12 cellular contexts compared by ENCODE assay signal in the genomic region with DNA sequence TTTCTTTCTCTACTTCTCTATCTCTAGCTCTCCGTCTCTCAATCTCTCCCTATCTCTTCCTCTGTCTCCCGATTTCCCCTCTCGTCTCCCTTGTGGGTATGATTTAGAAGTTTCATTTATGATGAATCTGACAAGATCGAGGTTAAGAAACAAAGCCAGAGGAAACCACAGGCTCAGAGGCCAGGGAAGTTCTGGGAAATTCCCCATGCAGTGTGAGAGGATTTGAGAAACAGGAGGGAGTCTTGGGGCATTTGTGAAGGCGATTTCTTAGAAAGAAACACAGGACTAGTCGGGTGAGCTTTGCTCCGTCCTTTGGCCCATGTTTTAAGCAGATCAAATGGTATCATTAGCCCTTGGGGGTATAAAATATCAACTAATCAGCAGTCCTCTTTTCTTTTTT. TPM values are rescaled to one million over a fixed set of nuclear protein-coding genes. Genes with fewer than 3 reads are reported as not detected.
DNase-seq lines count a peak whose midpoint lies in the region; ATAC-seq and TF ChIP-seq lines count a peak whose summit lies in the region.
"Had no signal": no experiment of that assay in that cellular context is flagged by ENCODE, and none has a peak within 500 bp of the region (broad histone marks: within the 10 kb centered on the region; RNA-seq: fewer than 3 reads in every experiment).

No MANE protein-coding gene starts in this region.

- H3K27me3 ChIP-seq in HCT116 (ENCODE audit: insufficient read depth, low read length) (no peaks in the 10 kb centered on the region), mammary epithelial cell (ENCODE audit: insufficient read depth, low read length) (no peaks in the 10 kb centered on the region), lower lobe of right lung (ENCODE audit: low read depth) (peaks cover 10% of the 10 kb centered on the region), upper lobe of right lung (no peaks in the 10 kb centered on the region)

- H3K4me3 ChIP-seq in HCT116 (replicated peaks in 1 of 2; ENCODE audit: low read depth in 1 of 2, low read length in 2 of 2) (no peak overlapping the region), mammary epithelial cell (replicated peaks in 1 of 3; ENCODE audit: insufficient read depth in 1 of 3, low read depth in 2 of 3, low read length in 3 of 3) (no peak overlapping the region), lower lobe of right lung (no peak overlapping the region), upper lobe of right lung (no peak overlapping the region)
- H3K4me3 ChIP-seq: dorsolateral prefrontal cortex had no signal

- H3K36me3 ChIP-seq in HCT116 (ENCODE audit: control insufficient read depth in 1 of 2, insufficient read depth in 2 of 2, low read length in 2 of 2) (no peaks in the 10 kb centered on the region), mammary epithelial cell (ENCODE audit: insufficient read depth, low read length) (no peaks in the 10 kb centered on the region), lower lobe of right lung (no peaks in the 10 kb centered on the region), upper lobe of right lung (no peaks in the 10 kb centered on the region)

- no peak for TF ChIP-seq RAD21 in HCT116 (IDR thresholded peaks at IDR 0.05; ENCODE audit: low read depth)

- no peak overlapping the region for H3K4me2 ChIP-seq in HCT116 (ENCODE audit: low read length)
- H3K4me2 ChIP-seq in mammary epithelial cell (ENCODE audit: insufficient read depth, low read depth, low read length) = peak overlapping the region; percentile 13

- ATAC-seq in activated CD8-positive, alpha-beta T cell treated with anti-CD3 and anti-CD28 coated beads for 36 hours = no peak
- ATAC-seq in activated CD8-positive, alpha-beta T cell treated with anti-CD3 and anti-CD28 coated beads, Interleukin-2, amount 10 ng/mL, durations not matched to agents 7 days and 5 days = no peak
- no peak for ATAC-seq in HCT116
- no peak for ATAC-seq in lower lobe of right lung
- no peak for ATAC-seq in upper lobe of right lung

- H3K9me3 ChIP-seq in HCT116 (ENCODE audit: control insufficient read depth in 1 of 2, insufficient read depth in 1 of 2, low read depth in 1 of 2, low read length in 2 of 2) (no peaks in the 10 kb centered on the region), mammary epithelial cell (replicated peaks; ENCODE audit: insufficient read depth, low read length) (no peaks in the 10 kb centered on the region), lower lobe of right lung (no peaks in the 10 kb centered on the region), upper lobe of right lung (no peaks in the 10 kb centered on the region)

- no peak overlapping the region for H3K27ac ChIP-seq in HCT116 (ENCODE audit: low read depth, low read length)
- H3K27ac ChIP-seq in mammary epithelial cell (ENCODE audit: insufficient read depth, low read depth, low read length) = no peak overlapping the region
- H3K27ac ChIP-seq in lower lobe of right lung = no peak overlapping the region
- no peak overlapping the region for H3K27ac ChIP-seq in upper lobe of right lung
- H3K27ac ChIP-seq: dorsolateral prefrontal cortex had no signal

- intact Hi-C loops in activated CD8-positive, alpha-beta T cell treated with anti-CD3 and anti-CD28 coated beads for 36 hours (cut with micrococcal nuclease) = no loop called here
- intact Hi-C loops in HCT116 (cut with micrococcal nuclease) (no loop called here), mammary epithelial cell (cut with micrococcal nuclease) (no loop called here), lower lobe of right lung (cut with DNase I) (no loop called here), upper lobe of right lung (cut with DNase I) (no loop called here)
- intact Hi-C loops in activated T-helper 1 cell treated with anti-CD3 and anti-CD28 coated beads, Interleukin-12 subunit alpha, Interleukin-12 subunit beta, Interleukin-2, Interleukin-4 antibody, amounts not matched to agents 30 ng/mL and 10 ng/mL and 1 ng/mL, durations not matched to agents 14 hours and 24 hours and 36 hours (cut with micrococcal nuclease) = loop anchor here (5.0 to 10.0 kb wide), 2 partner anchors 36 to 58 kb away; partner anchors contain the start of gene CD70

- DNase-seq in activated CD8-positive, alpha-beta T cell treated with anti-CD3 and anti-CD28 coated beads for 36 hours = peak; percentile 34
- no peak for DNase-seq in activated CD8-positive, alpha-beta T cell treated with anti-CD3 and anti-CD28 coated beads, Interleukin-2, amount 10 ng/mL, durations not matched to agents 7 days and 5 days
- no peak for DNase-seq in HCT116 (ENCODE audit: low read depth, low spot score)
- peak; percentile 84 for DNase-seq in mammary epithelial cell
- peak; percentile 37 for DNase-seq in stimulated activated CD8-positive, alpha-beta memory T cell treated with anti-CD3 and anti-CD28 coated beads, Interleukin-4, amount 100 ng/mL, for 48 hours
- no peak for DNase-seq in activated T-helper 1 cell treated with anti-CD3 and anti-CD28 coated beads, Interleukin-12 subunit alpha, Interleukin-12 subunit beta, Interleukin-2, Interleukin-4 antibody, amounts not matched to agents 30 ng/mL and 10 ng/mL and 1 ng/mL, durations not matched to agents 14 hours and 24 hours and 36 hours (ENCODE audit: low spot score)
- no peak for DNase-seq in lower lobe of right lung
- DNase-seq in upper lobe of right lung = no peak
- DNase-seq: activated T-cell treated with anti-CD3 and anti-CD28 coated beads, Interleukin-2, amount 50 U/mL, for 4 hours; anterior cingulate cortex; dorsolateral prefrontal cortex; SW 1271 had no signal

- in situ Hi-C loops in mammary epithelial cell (cut with MboI; ENCODE audit: low sequenced_read_pairs in 2 of 2) = no loop called here

- RAD21 ChIA-PET in HCT116 (lab: Charles Lee; ENCODE audit: low non-redundant PET in 1 of 2, low total read pairs in 2 of 2, uncharacterized antibody in 2 of 2, unreplicated experiment in 2 of 2) = no interaction called here

- H3K4me1 Mint-ChIP-seq in activated CD8-positive, alpha-beta T cell treated with anti-CD3 and anti-CD28 coated beads for 36 hours (ENCODE audit: low read depth) = peaks cover 14% of the 10 kb centered on the region
- H3K4me1 Mint-ChIP-seq in activated CD8-positive, alpha-beta T cell treated with anti-CD3 and anti-CD28 coated beads, Interleukin-2, amount 10 ng/mL, durations not matched to agents 7 days and 5 days (ENCODE audit: low read depth) = peaks cover 18% of the 10 kb centered on the region
- H3K4me1 Mint-ChIP-seq in activated T-helper 1 cell treated with anti-CD3 and anti-CD28 coated beads, Interleukin-12 subunit alpha, Interleukin-12 subunit beta, Interleukin-2, Interleukin-4 antibody, amounts not matched to agents 30 ng/mL and 10 ng/mL and 1 ng/mL, durations not matched to agents 14 hours and 24 hours and 36 hours (ENCODE audit: low read depth) = no peaks in the 10 kb centered on the region

- H3K36me3 Mint-ChIP-seq in activated CD8-positive, alpha-beta T cell treated with anti-CD3 and anti-CD28 coated beads for 36 hours (ENCODE audit: low read depth) = no peaks in the 10 kb centered on the region
- no peaks in the 10 kb centered on the region for H3K36me3 Mint-ChIP-seq in activated CD8-positive, alpha-beta T cell treated with anti-CD3 and anti-CD28 coated beads, Interleukin-2, amount 10 ng/mL, durations not matched to agents 7 days and 5 days (ENCODE audit: low read depth)
- no peaks in the 10 kb centered on the region for H3K36me3 Mint-ChIP-seq in activated T-helper 1 cell treated with anti-CD3 and anti-CD28 coated beads, Interleukin-12 subunit alpha, Interleukin-12 subunit beta, Interleukin-2, Interleukin-4 antibody, amounts not matched to agents 30 ng/mL and 10 ng/mL and 1 ng/mL, durations not matched to agents 14 hours and 24 hours and 36 hours (ENCODE audit: low read depth)

- TF ChIP-seq CTCF in activated CD8-positive, alpha-beta T cell treated with anti-CD3 and anti-CD28 coated beads for 36 hours (IDR thresholded peaks at IDR 0.05) = peak; percentile 12
- TF ChIP-seq CTCF in HCT116 (IDR thresholded peaks at IDR 0.05 in 2 of 3, conservative IDR thresholded peaks at IDR 0.05 in 1 of 3; ENCODE audit: borderline replicate concordance in 1 of 3, insufficient read depth in 1 of 3, low read depth in 2 of 3, low read length in 2 of 3) (no peak), mammary epithelial cell (conservative IDR thresholded peaks at IDR 0.05 in 1 of 2, IDR thresholded peaks at IDR 0.05 in 1 of 2; ENCODE audit: extremely low read depth in 1 of 2, insufficient read depth in 1 of 2, low read depth in 1 of 2, low read length in 2 of 2) (no peak), lower lobe of right lung (IDR thresholded peaks at IDR 0.05) (no peak), upper lobe of right lung (IDR thresholded peaks at IDR 0.05) (no peak)

- BruUV-seq in HCT116 (replicated peaks; lab: Mats Ljungman, UMichigan) (no TSS peak), mammary epithelial cell (replicated peaks; lab: Mats Ljungman, UMichigan) (no TSS peak)

- H2AFZ ChIP-seq in HCT116 (ENCODE audit: low read depth, low read length, poor library complexity, severe bottlenecking) (peak overlapping the region; percentile 54), mammary epithelial cell (ENCODE audit: low read depth, low read length) (peak overlapping the region; percentile 31)

- no peaks in the 10 kb centered on the region for H3K9me2 ChIP-seq in HCT116 (ENCODE audit: insufficient read depth)

- 21% methylated on average over 7 of the region's 7 CpGs for WGBS in mammary epithelial cell (ENCODE audit: low coverage, missing lambda C conversion rate)

- H3K27ac Mint-ChIP-seq in activated CD8-positive, alpha-beta T cell treated with anti-CD3 and anti-CD28 coated beads for 36 hours = no peak overlapping the region
- H3K27ac Mint-ChIP-seq in activated CD8-positive, alpha-beta T cell treated with anti-CD3 and anti-CD28 coated beads, Interleukin-2, amount 10 ng/mL, durations not matched to agents 7 days and 5 days = no peak overlapping the region
- H3K27ac Mint-ChIP-seq in activated T-helper 1 cell treated with anti-CD3 and anti-CD28 coated beads, Interleukin-12 subunit alpha, Interleukin-12 subunit beta, Interleukin-2, Interleukin-4 antibody, amounts not matched to agents 30 ng/mL and 10 ng/mL and 1 ng/mL, durations not matched to agents 14 hours and 24 hours and 36 hours = no peak overlapping the region

- dilution Hi-C loops in mammary epithelial cell (cut with HindIII; ENCODE audit: low sequenced_read_pairs) = no loop called here

- H4K20me1 ChIP-seq in HCT116 (ENCODE audit: insufficient read depth) = no peaks in the 10 kb centered on the region
- H4K20me1 ChIP-seq in mammary epithelial cell (ENCODE audit: insufficient read depth, low read length) = no peaks in the 10 kb centered on the region

- CTCF ChIA-PET in activated CD8-positive, alpha-beta T cell treated with anti-CD3 and anti-CD28 coated beads for 36 hours (lab: Charles Lee) = no interaction called here
- CTCF ChIA-PET in activated CD8-positive, alpha-beta T cell treated with anti-CD3 and anti-CD28 coated beads, Interleukin-2, amount 10 ng/mL, durations not matched to agents 7 days and 5 days (lab: Charles Lee) = interaction anchor here (0.6 kb wide), 1 partner anchor 51 kb away, joined by 3 read pairs; no protein-coding TSS in a partner anchor
- CTCF ChIA-PET in HCT116 (lab: Charles Lee) (no interaction called here), mammary epithelial cell (lab: Charles Lee; ENCODE audit: low non-redundant PET) (no interaction called here)

- no peak overlapping the region for H3K4me3 Mint-ChIP-seq in activated CD8-positive, alpha-beta T cell treated with anti-CD3 and anti-CD28 coated beads for 36 hours
- no peak overlapping the region for H3K4me3 Mint-ChIP-seq in activated CD8-positive, alpha-beta T cell treated with anti-CD3 and anti-CD28 coated beads, Interleukin-2, amount 10 ng/mL, durations not matched to agents 7 days and 5 days
- H3K4me3 Mint-ChIP-seq in activated T-helper 1 cell treated with anti-CD3 and anti-CD28 coated beads, Interleukin-12 subunit alpha, Interleukin-12 subunit beta, Interleukin-2, Interleukin-4 antibody, amounts not matched to agents 30 ng/mL and 10 ng/mL and 1 ng/mL, durations not matched to agents 14 hours and 24 hours and 36 hours = no peak overlapping the region
- H3K4me3 Mint-ChIP-seq: activated T-cell treated with anti-CD3 and anti-CD28 coated beads, Interleukin-2, amount 50 U/mL, for 4 hours had no signal

- POLR2A ChIA-PET in activated CD8-positive, alpha-beta T cell treated with anti-CD3 and anti-CD28 coated beads for 36 hours (lab: Charles Lee) = interaction anchor here (0.7 kb wide), 1 partner anchor 17 kb away, joined by 4 read pairs; no protein-coding TSS in a partner anchor
- POLR2A ChIA-PET in activated CD8-positive, alpha-beta T cell treated with anti-CD3 and anti-CD28 coated beads, Interleukin-2, amount 10 ng/mL, durations not matched to agents 7 days and 5 days (lab: Charles Lee) = no interaction called here
- POLR2A ChIA-PET in HCT116 (lab: Charles Lee) = no interaction called here

- no peaks in the 10 kb centered on the region for H3K79me2 ChIP-seq in HCT116 (ENCODE audit: insufficient read depth, low read length)
- H3K79me2 ChIP-seq in mammary epithelial cell (ENCODE audit: insufficient read depth, low read length) = no peaks in the 10 kb centered on the region

- peaks cover 4% of the 10 kb centered on the region for H3K27me3 Mint-ChIP-seq in activated CD8-positive, alpha-beta T cell treated with anti-CD3 and anti-CD28 coated beads for 36 hours
- H3K27me3 Mint-ChIP-seq in activated CD8-positive, alpha-beta T cell treated with anti-CD3 and anti-CD28 coated beads, Interleukin-2, amount 10 ng/mL, durations not matched to agents 7 days and 5 days (ENCODE audit: low read depth) = no peaks in the 10 kb centered on the region
- peaks cover 6% of the 10 kb centered on the region for H3K27me3 Mint-ChIP-seq in activated T-helper 1 cell treated with anti-CD3 and anti-CD28 coated beads, Interleukin-12 subunit alpha, Interleukin-12 subunit beta, Interleukin-2, Interleukin-4 antibody, amounts not matched to agents 30 ng/mL and 10 ng/mL and 1 ng/mL, durations not matched to agents 14 hours and 24 hours and 36 hours (ENCODE audit: insufficient read depth)

- TF ChIP-seq POLR2A in HCT116 (IDR thresholded peaks at IDR 0.05; ENCODE audit: borderline replicate concordance, extremely low read depth, insufficient read depth, insufficient read length) = no peak

- H3K9ac ChIP-seq in HCT116 (ENCODE audit: low read length) (no peak overlapping the region), mammary epithelial cell (ENCODE audit: insufficient read depth, low read length) (no peak overlapping the region)

- H3K9me3 Mint-ChIP-seq in activated CD8-positive, alpha-beta T cell treated with anti-CD3 and anti-CD28 coated beads for 36 hours = no peaks in the 10 kb centered on the region
- H3K9me3 Mint-ChIP-seq in activated CD8-positive, alpha-beta T cell treated with anti-CD3 and anti-CD28 coated beads, Interleukin-2, amount 10 ng/mL, durations not matched to agents 7 days and 5 days (ENCODE audit: insufficient read depth) = no peaks in the 10 kb centered on the region
- H3K9me3 Mint-ChIP-seq in activated T-helper 1 cell treated with anti-CD3 and anti-CD28 coated beads, Interleukin-12 subunit alpha, Interleukin-12 subunit beta, Interleukin-2, Interleukin-4 antibody, amounts not matched to agents 30 ng/mL and 10 ng/mL and 1 ng/mL, durations not matched to agents 14 hours and 24 hours and 36 hours = no peaks in the 10 kb centered on the region
- H3K9me3 Mint-ChIP-seq: activated T-cell treated with anti-CD3 and anti-CD28 coated beads, Interleukin-2, amount 50 U/mL, for 4 hours had no signal

- H3K4me1 ChIP-seq in HCT116 (ENCODE audit: control insufficient read depth in 1 of 2, insufficient read depth in 2 of 2, low read length in 2 of 2) (peaks cover 11 to 14% of the 10 kb centered on the region in 2 experiments), mammary epithelial cell (ENCODE audit: insufficient read depth, low read length) (peaks cover 4% of the 10 kb centered on the region), lower lobe of right lung (peaks cover 6% of the 10 kb centered on the region), upper lobe of right lung (no peaks in the 10 kb centered on the region)

RNA-seq across cellular contexts. Expression of gene TNFSF9, which starts 25.7 kb away (rescaled TPM):
- 1 to 10 TPM; 3.0 to 3.1 TPM for total RNA-seq in activated CD8-positive, alpha-beta T cell treated with anti-CD3 and anti-CD28 coated beads for 36 hours
- 1 to 10 TPM; 1.5 to 1.7 TPM for total RNA-seq in activated CD8-positive, alpha-beta T cell treated with anti-CD3 and anti-CD28 coated beads, Interleukin-2, amount 10 ng/mL, durations not matched to agents 7 days and 5 days
- total RNA-seq in HCT116 (2021; ENCODE audit: unreplicated experiment) (25.1 TPM), mammary epithelial cell (10 to 100 TPM in 1 of 2 donors, 1 to 10 TPM in 1; 9.5 to 15.2 TPM), lower lobe of right lung (4.1 TPM), upper lobe of right lung (7.4 TPM)
- 26.8 and 35.8 TPM in 2 replicates for polyA plus RNA-seq in HCT116 (2012)
- polyA plus RNA-seq in mammary epithelial cell = 20.5 TPM
- 23.8 TPM for polyA minus RNA-seq in mammary epithelial cell
- 8.0 and 9.7 TPM in 2 replicates for total RNA-seq in activated T-helper 1 cell treated with anti-CD3 and anti-CD28 coated beads, Interleukin-12 subunit alpha, Interleukin-12 subunit beta, Interleukin-2, Interleukin-4 antibody, amounts not matched to agents 30 ng/mL and 10 ng/mL and 1 ng/mL, durations not matched to agents 14 hours and 24 hours and 36 hours

RNA-seq across cellular contexts. Expression of gene CD70, which starts 34.5 kb away (rescaled TPM):
- 10 to 100 TPM; 24.6 to 26.2 TPM for total RNA-seq in activated CD8-positive, alpha-beta T cell treated with anti-CD3 and anti-CD28 coated beads for 36 hours
- 10 to 100 TPM; 16.9 to 17.3 TPM for total RNA-seq in activated CD8-positive, alpha-beta T cell treated with anti-CD3 and anti-CD28 coated beads, Interleukin-2, amount 10 ng/mL, durations not matched to agents 7 days and 5 days
- 2.1 TPM for total RNA-seq in HCT116 (2021; ENCODE audit: unreplicated experiment)
- polyA plus RNA-seq in HCT116 (2012) = 1.2 and 1.6 TPM in 2 replicates
- 1 to 10 TPM in 1 of 2 donors, not detected in 1; 4.4 TPM for total RNA-seq in mammary epithelial cell
- 28.9 TPM for polyA plus RNA-seq in mammary epithelial cell
- polyA minus RNA-seq in mammary epithelial cell = 15.4 TPM
- total RNA-seq in activated T-helper 1 cell treated with anti-CD3 and anti-CD28 coated beads, Interleukin-12 subunit alpha, Interleukin-12 subunit beta, Interleukin-2, Interleukin-4 antibody, amounts not matched to agents 30 ng/mL and 10 ng/mL and 1 ng/mL, durations not matched to agents 14 hours and 24 hours and 36 hours = 55.4 and 61.6 TPM in 2 replicates
- 2.6 TPM for total RNA-seq in lower lobe of right lung
- total RNA-seq in upper lobe of right lung = 1.7 TPM

RNA-seq across cellular contexts. Expression of gene TUBB4A, which starts 54.4 kb away (rescaled TPM):
- total RNA-seq in activated CD8-positive, alpha-beta T cell treated with anti-CD3 and anti-CD28 coated beads for 36 hours = 10 to 100 TPM in 1 of 2 experiments, 1 to 10 TPM in 1; 9.6 to 10.6 TPM
- 1 to 10 TPM; 6.6 to 6.9 TPM for total RNA-seq in activated CD8-positive, alpha-beta T cell treated with anti-CD3 and anti-CD28 coated beads, Interleukin-2, amount 10 ng/mL, durations not matched to agents 7 days and 5 days
- total RNA-seq in HCT116 (2021; ENCODE audit: unreplicated experiment) = 32.5 TPM
- 20.8 and 24.5 TPM in 2 replicates for polyA plus RNA-seq in HCT116 (2012)
- not detected for total RNA-seq in mammary epithelial cell
- 0.09 TPM for polyA plus RNA-seq in mammary epithelial cell
- polyA minus RNA-seq in mammary epithelial cell = not detected
- 2.3 and 3.0 TPM in 2 replicates for total RNA-seq in activated T-helper 1 cell treated with anti-CD3 and anti-CD28 coated beads, Interleukin-12 subunit alpha, Interleukin-12 subunit beta, Interleukin-2, Interleukin-4 antibody, amounts not matched to agents 30 ng/mL and 10 ng/mL and 1 ng/mL, durations not matched to agents 14 hours and 24 hours and 36 hours
- total RNA-seq in lower lobe of right lung = 1.2 TPM
- total RNA-seq in upper lobe of right lung = 0.58 TPM

Comparison
In these comparisons a context has a peak if more than half of its experiments do, and no peak if none do; other contexts are left out.
1. DNase-seq: peak in activated CD8-positive, alpha-beta T cell treated with anti-CD3 and anti-CD28 coated beads for 36 hours (single experiment), mammary epithelial cell (single experiment) and stimulated activated CD8-positive, alpha-beta memory T cell treated with anti-CD3 and anti-CD28 coated beads, Interleukin-4, amount 100 ng/mL, for 48 hours (single experiment); none in activated CD8-positive, alpha-beta T cell treated with anti-CD3 and anti-CD28 coated beads, Interleukin-2, amount 10 ng/mL, durations not matched to agents 7 days and 5 days (single experiment), HCT116 (single experiment), activated T-helper 1 cell treated with anti-CD3 and anti-CD28 coated beads, Interleukin-12 subunit alpha, Interleukin-12 subunit beta, Interleukin-2, Interleukin-4 antibody, amounts not matched to agents 30 ng/mL and 10 ng/mL and 1 ng/mL, durations not matched to agents 14 hours and 24 hours and 36 hours (single experiment), lower lobe of right lung (single experiment) and upper lobe of right lung (single experiment).